ENCODE assay signal across 8 cellular contexts in the genomic region with DNA sequence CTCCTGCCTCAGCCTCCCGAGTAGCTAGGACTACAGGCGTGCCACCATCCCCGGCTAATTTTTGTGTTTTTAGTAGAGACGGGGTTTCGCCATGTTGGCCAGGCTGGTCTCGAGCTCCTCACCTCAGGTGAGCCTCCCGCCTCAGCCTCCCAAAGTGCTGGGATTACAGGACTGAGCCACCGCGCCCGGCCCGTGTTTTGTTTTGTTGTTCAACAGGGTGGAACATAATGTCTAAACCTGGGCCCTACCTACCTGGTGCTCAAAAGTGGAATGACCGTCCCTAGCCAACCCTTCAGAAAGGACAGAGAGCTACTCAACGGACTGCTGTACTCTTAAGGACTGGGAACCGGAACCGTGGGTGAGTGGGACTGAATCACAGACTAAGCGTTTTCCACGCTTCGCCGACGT. TPM values are rescaled to one million over a fixed set of nuclear protein-coding genes. Genes with fewer than 3 reads are reported as not detected.
DNase-seq lines count a peak whose midpoint lies in the region; ATAC-seq, FAIRE-seq and TF ChIP-seq lines count a peak whose summit lies in the region.

No MANE protein-coding gene starts in this region.

- TF ChIP-seq CTCF in keratinocyte (optimal IDR thresholded peaks at IDR 0.05 in 1 of 3, IDR thresholded peaks at IDR 0.05 in 1 of 3, conservative IDR thresholded peaks at IDR 0.05 in 1 of 3; ENCODE audit: extremely low read depth in 1 of 3, insufficient read depth in 2 of 3, low read length in 3 of 3), result no peak

- no peaks in the 10 kb centered on the region for H3K9me3 Mint-ChIP-seq in activated CD4-positive, alpha-beta T cell treated with anti-CD3 and anti-CD28 coated beads, Interleukin-2, amount 10 ng/mL, durations not matched to agents 24 days and 14 days
- H3K9me3 Mint-ChIP-seq in activated T-helper 2 cell treated with anti-CD3 and anti-CD28 coated beads, Interferon-gamma antibody, Interleukin-2, Interleukin-4, amounts not matched to agents 10 μg/mL and 5 μg/mL and 100 μg/mL, durations not matched to agents 14 hours and 24 hours and 36 hours, result no peaks in the 10 kb centered on the region

- H3K36me3 ChIP-seq in keratinocyte (ENCODE audit: control insufficient read depth in 2 of 2, extremely low read depth in 1 of 2, insufficient read depth in 2 of 2, low read length in 2 of 2), result no peaks in the 10 kb centered on the region

- H3K27me3 Mint-ChIP-seq in activated CD4-positive, alpha-beta T cell treated with anti-CD3 and anti-CD28 coated beads, Interleukin-2, amount 10 ng/mL, durations not matched to agents 24 days and 14 days, result no peaks in the 10 kb centered on the region
- no peaks in the 10 kb centered on the region for H3K27me3 Mint-ChIP-seq in activated T-helper 2 cell treated with anti-CD3 and anti-CD28 coated beads, Interferon-gamma antibody, Interleukin-2, Interleukin-4, amounts not matched to agents 10 μg/mL and 5 μg/mL and 100 μg/mL, durations not matched to agents 14 hours and 24 hours and 36 hours (ENCODE audit: low read depth)

- H3K4me3 ChIP-seq in keratinocyte (ENCODE audit: control insufficient read depth in 2 of 3, extremely low read depth in 1 of 3, insufficient read depth in 2 of 3, low read depth in 1 of 3, low read length in 3 of 3), result peak overlapping the region; percentile 78 to 89 (median 88)

- no peak for FAIRE-seq in keratinocyte (lab: Jason Lieb, UNC)

- peaks cover 41% of the 10 kb centered on the region for H3K79me2 ChIP-seq in keratinocyte (ENCODE audit: control insufficient read depth, insufficient read depth, low read length)

- peaks cover 40% of the 10 kb centered on the region for H3K4me1 Mint-ChIP-seq in activated CD4-positive, alpha-beta T cell treated with anti-CD3 and anti-CD28 coated beads, Interleukin-2, amount 10 ng/mL, durations not matched to agents 24 days and 14 days
- peaks cover 48% of the 10 kb centered on the region for H3K4me1 Mint-ChIP-seq in activated T-helper 2 cell treated with anti-CD3 and anti-CD28 coated beads, Interferon-gamma antibody, Interleukin-2, Interleukin-4, amounts not matched to agents 10 μg/mL and 5 μg/mL and 100 μg/mL, durations not matched to agents 14 hours and 24 hours and 36 hours (ENCODE audit: low read depth)

- H3K9me1 ChIP-seq in keratinocyte (ENCODE audit: control insufficient read depth, extremely low read depth, insufficient read depth, low read length), result no peaks in the 10 kb centered on the region

- no peaks in the 10 kb centered on the region for H3K27me3 ChIP-seq in keratinocyte (ENCODE audit: control insufficient read depth, extremely low read depth, insufficient read depth, low read length)

- H3K4me1 ChIP-seq in keratinocyte (ENCODE audit: control insufficient read depth, extremely low read depth, insufficient read depth, low read length), result peaks cover 21% of the 10 kb centered on the region

- H3K4me3 Mint-ChIP-seq in activated CD4-positive, alpha-beta T cell treated with anti-CD3 and anti-CD28 coated beads, Interleukin-2, amount 10 ng/mL, durations not matched to agents 24 days and 14 days, result peak overlapping the region; percentile 99
- H3K4me3 Mint-ChIP-seq in activated T-helper 2 cell treated with anti-CD3 and anti-CD28 coated beads, Interferon-gamma antibody, Interleukin-2, Interleukin-4, amounts not matched to agents 10 μg/mL and 5 μg/mL and 100 μg/mL, durations not matched to agents 14 hours and 24 hours and 36 hours (ENCODE audit: low read depth), result peak overlapping the region; percentile 98

- DNase-seq in activated CD4-positive, alpha-beta T cell treated with anti-CD3 and anti-CD28 coated beads, Interleukin-2, amount 10 ng/mL, durations not matched to agents 24 days and 14 days, result no peak
- DNase-seq in activated CD4-positive, alpha-beta T cell treated with anti-CD3 and anti-CD28 coated beads for 48 hours, result no peak
- no peak for DNase-seq in activated T-helper 2 cell treated with anti-CD3 and anti-CD28 coated beads, Interferon-gamma antibody, Interleukin-2, Interleukin-4, amounts not matched to agents 10 μg/mL and 5 μg/mL and 100 μg/mL, durations not matched to agents 14 hours and 24 hours and 36 hours (ENCODE audit: low spot score)
- DNase-seq in keratinocyte (ENCODE audit: low read depth, low spot score) (no peak), NCI-H2171 (lab: John Stamatoyannopoulos, UW) (no peak), retina (no peak)

- no peaks in the 10 kb centered on the region for H3K9me3 ChIP-seq in keratinocyte (ENCODE audit: control insufficient read depth, low read depth, low read length)

- H3K27ac ChIP-seq in keratinocyte (ENCODE audit: control insufficient read depth, insufficient read depth, low read length) (peak overlapping the region; percentile 77), temporal lobe (ENCODE audit: low read depth, low read length) (peak overlapping the region; percentile 93)

- no peaks in the 10 kb centered on the region for H4K20me1 ChIP-seq in keratinocyte (ENCODE audit: control insufficient read depth, extremely low read depth, insufficient read depth, low read length)

- dilution Hi-C loops in keratinocyte (cut with MboI; ENCODE audit: extremely low pct_ligation_motif_present, low sequenced_read_pairs), result no loop called here

- H3K9ac ChIP-seq in keratinocyte (ENCODE audit: control insufficient read depth, extremely low read depth, insufficient read depth, low read length), result peak overlapping the region; percentile 91

- H3K36me3 Mint-ChIP-seq in activated CD4-positive, alpha-beta T cell treated with anti-CD3 and anti-CD28 coated beads, Interleukin-2, amount 10 ng/mL, durations not matched to agents 24 days and 14 days (ENCODE audit: low read depth), result peaks cover 25% of the 10 kb centered on the region
- H3K36me3 Mint-ChIP-seq in activated T-helper 2 cell treated with anti-CD3 and anti-CD28 coated beads, Interferon-gamma antibody, Interleukin-2, Interleukin-4, amounts not matched to agents 10 μg/mL and 5 μg/mL and 100 μg/mL, durations not matched to agents 14 hours and 24 hours and 36 hours (ENCODE audit: low read depth), result peaks cover 37% of the 10 kb centered on the region

- H3K27ac Mint-ChIP-seq in activated CD4-positive, alpha-beta T cell treated with anti-CD3 and anti-CD28 coated beads, Interleukin-2, amount 10 ng/mL, durations not matched to agents 24 days and 14 days, result peak overlapping the region; percentile 95
- peak overlapping the region; percentile 93 for H3K27ac Mint-ChIP-seq in activated T-helper 2 cell treated with anti-CD3 and anti-CD28 coated beads, Interferon-gamma antibody, Interleukin-2, Interleukin-4, amounts not matched to agents 10 μg/mL and 5 μg/mL and 100 μg/mL, durations not matched to agents 14 hours and 24 hours and 36 hours

- intact Hi-C loops in activated CD4-positive, alpha-beta T cell treated with anti-CD3 and anti-CD28 coated beads, Interleukin-2, amount 10 ng/mL, durations not matched to agents 24 days and 14 days (cut with micrococcal nuclease), result loop anchor here (1.0 to 2.0 kb wide), 5 partner anchors 16 to 89 kb away; a partner anchor contains a TSS
- intact Hi-C loops in activated T-helper 2 cell treated with anti-CD3 and anti-CD28 coated beads, Interferon-gamma antibody, Interleukin-2, Interleukin-4, amounts not matched to agents 10 μg/mL and 5 μg/mL and 100 μg/mL, durations not matched to agents 14 hours and 24 hours and 36 hours (cut with micrococcal nuclease), result loop anchor here (1.0 to 2.0 kb wide), 5 partner anchors 16 to 89 kb away; a partner anchor contains a TSS

- no peak for ATAC-seq in HG02884 (IDR thresholded peaks at IDR 0.05; ENCODE audit: unreplicated experiment)

- H3K4me2 ChIP-seq in keratinocyte (ENCODE audit: control insufficient read depth, extremely low read depth, insufficient read depth, low read depth, low read length), result peak overlapping the region; percentile 89

- H2AFZ ChIP-seq in keratinocyte (ENCODE audit: control insufficient read depth, low read length), result peak overlapping the region; percentile 98

RNA-seq across cellular contexts. Expression of a gene that starts 0.8 kb away (rescaled TPM):
- total RNA-seq in activated CD4-positive, alpha-beta T cell treated with anti-CD3 and anti-CD28 coated beads, Interleukin-2, amount 10 ng/mL, durations not matched to agents 24 days and 14 days, result 132 TPM in 2 replicates
- total RNA-seq in activated T-helper 2 cell treated with anti-CD3 and anti-CD28 coated beads, Interferon-gamma antibody, Interleukin-2, Interleukin-4, amounts not matched to agents 10 μg/mL and 5 μg/mL and 100 μg/mL, durations not matched to agents 14 hours and 24 hours and 36 hours, result 132 and 136 TPM in 2 replicates
- polyA plus RNA-seq in keratinocyte, result 36.3 to 48.3 TPM (median 43.7 TPM) in 3 replicates
- 14.3 TPM for polyA plus RNA-seq in keratinocyte (2011; ENCODE audit: low read depth)
- 17.2 and 23.7 TPM in 2 replicates for polyA plus RNA-seq in keratinocyte (2011; cell fraction: cytosol; rRNA removed)
- polyA plus RNA-seq in keratinocyte (2011; cell fraction: nucleus; rRNA removed), result 72.3 and 83.5 TPM in 2 replicates
- polyA plus RNA-seq in keratinocyte (2012; ENCODE audit: low replicate concordance), result 15.4 and 26.9 TPM in 2 replicates
- 46.4 to 57.5 TPM (median 48.8 TPM) in 3 replicates for polyA minus RNA-seq in keratinocyte
- 41.4 TPM for polyA minus RNA-seq in keratinocyte (2011; cell fraction: cytosol; rRNA and poly(A)+ RNA removed)
- polyA minus RNA-seq in keratinocyte (2011; cell fraction: nucleus; rRNA and poly(A)+ RNA removed), result 39.9 and 56.2 TPM in 2 replicates
- total RNA-seq in temporal lobe, result 24.3 TPM

RNA-seq across cellular contexts. Expression of a gene that starts 11.7 kb away (rescaled TPM):
- not detected in 2 replicates for total RNA-seq in activated CD4-positive, alpha-beta T cell treated with anti-CD3 and anti-CD28 coated beads, Interleukin-2, amount 10 ng/mL, durations not matched to agents 24 days and 14 days
- total RNA-seq in activated T-helper 2 cell treated with anti-CD3 and anti-CD28 coated beads, Interferon-gamma antibody, Interleukin-2, Interleukin-4, amounts not matched to agents 10 μg/mL and 5 μg/mL and 100 μg/mL, durations not matched to agents 14 hours and 24 hours and 36 hours, result not detected in 2 replicates
- polyA plus RNA-seq in keratinocyte, result 0.01 TPM in 1 of 3 replicates, not detected in the others
- not detected for polyA plus RNA-seq in keratinocyte (2011; ENCODE audit: low read depth)
- polyA plus RNA-seq in keratinocyte (2011; cell fraction: cytosol; rRNA removed), result not detected in 2 replicates
- not detected in 2 replicates for polyA plus RNA-seq in keratinocyte (2011; cell fraction: nucleus; rRNA removed)
- not detected in 2 replicates for polyA plus RNA-seq in keratinocyte (2012; ENCODE audit: low replicate concordance)
- not detected in 3 replicates for polyA minus RNA-seq in keratinocyte
- polyA minus RNA-seq in keratinocyte (2011; cell fraction: cytosol; rRNA and poly(A)+ RNA removed), result not detected
- polyA minus RNA-seq in keratinocyte (2011; cell fraction: nucleus; rRNA and poly(A)+ RNA removed), result not detected in 2 replicates
- not detected for total RNA-seq in temporal lobe

RNA-seq across cellular contexts. Expression of a gene that starts 16.6 kb away (rescaled TPM):
- 378 and 380 TPM in 2 replicates for total RNA-seq in activated CD4-positive, alpha-beta T cell treated with anti-CD3 and anti-CD28 coated beads, Interleukin-2, amount 10 ng/mL, durations not matched to agents 24 days and 14 days
- 387 and 388 TPM in 2 replicates for total RNA-seq in activated T-helper 2 cell treated with anti-CD3 and anti-CD28 coated beads, Interferon-gamma antibody, Interleukin-2, Interleukin-4, amounts not matched to agents 10 μg/mL and 5 μg/mL and 100 μg/mL, durations not matched to agents 14 hours and 24 hours and 36 hours
- polyA plus RNA-seq in keratinocyte, result 48.5 to 82.3 TPM (median 59.0 TPM) in 3 replicates
- 43.0 TPM for polyA plus RNA-seq in keratinocyte (2011; ENCODE audit: low read depth)
- 56.3 and 78.7 TPM in 2 replicates for polyA plus RNA-seq in keratinocyte (2011; cell fraction: cytosol; rRNA removed)
- 42.7 and 43.6 TPM in 2 replicates for polyA plus RNA-seq in keratinocyte (2011; cell fraction: nucleus; rRNA removed)
- polyA plus RNA-seq in keratinocyte (2012; ENCODE audit: low replicate concordance), result 63.9 and 156 TPM in 2 replicates
- polyA minus RNA-seq in keratinocyte, result 139 to 296 TPM (median 165 TPM) in 3 replicates
- polyA minus RNA-seq in keratinocyte (2011; cell fraction: cytosol; rRNA and poly(A)+ RNA removed), result 198 TPM
- polyA minus RNA-seq in keratinocyte (2011; cell fraction: nucleus; rRNA and poly(A)+ RNA removed), result 32.3 and 42.1 TPM in 2 replicates
- total RNA-seq in temporal lobe, result 246 TPM

RNA-seq across cellular contexts. Expression of a gene that starts 22.2 kb away (rescaled TPM):
- total RNA-seq in activated CD4-positive, alpha-beta T cell treated with anti-CD3 and anti-CD28 coated beads, Interleukin-2, amount 10 ng/mL, durations not matched to agents 24 days and 14 days, result 1.6 and 1.7 TPM in 2 replicates
- 1.8 and 2.0 TPM in 2 replicates for total RNA-seq in activated T-helper 2 cell treated with anti-CD3 and anti-CD28 coated beads, Interferon-gamma antibody, Interleukin-2, Interleukin-4, amounts not matched to agents 10 μg/mL and 5 μg/mL and 100 μg/mL, durations not matched to agents 14 hours and 24 hours and 36 hours
- not detected in 3 replicates for polyA plus RNA-seq in keratinocyte
- polyA plus RNA-seq in keratinocyte (2011; ENCODE audit: low read depth), result not detected
- not detected in 2 replicates for polyA plus RNA-seq in keratinocyte (2011; cell fraction: cytosol; rRNA removed)
- polyA plus RNA-seq in keratinocyte (2011; cell fraction: nucleus; rRNA removed), result 0.04 and 0.14 TPM in 2 replicates
- polyA plus RNA-seq in keratinocyte (2012; ENCODE audit: low replicate concordance), result 0.10 and 0.38 TPM in 2 replicates
- not detected in 3 replicates for polyA minus RNA-seq in keratinocyte
- polyA minus RNA-seq in keratinocyte (2011; cell fraction: cytosol; rRNA and poly(A)+ RNA removed), result not detected
- not detected in 2 replicates for polyA minus RNA-seq in keratinocyte (2011; cell fraction: nucleus; rRNA and poly(A)+ RNA removed)
- total RNA-seq in temporal lobe, result 21.9 TPM

RNA-seq across cellular contexts. Expression of a gene that starts 26.2 kb away (rescaled TPM):
- 25.8 and 27.0 TPM in 2 replicates for total RNA-seq in activated CD4-positive, alpha-beta T cell treated with anti-CD3 and anti-CD28 coated beads, Interleukin-2, amount 10 ng/mL, durations not matched to agents 24 days and 14 days
- total RNA-seq in activated T-helper 2 cell treated with anti-CD3 and anti-CD28 coated beads, Interferon-gamma antibody, Interleukin-2, Interleukin-4, amounts not matched to agents 10 μg/mL and 5 μg/mL and 100 μg/mL, durations not matched to agents 14 hours and 24 hours and 36 hours, result 27.6 and 29.5 TPM in 2 replicates
- polyA plus RNA-seq in keratinocyte, result 6.4 to 17.1 TPM (median 13.6 TPM) in 3 replicates
- polyA plus RNA-seq in keratinocyte (2011; ENCODE audit: low read depth), result 2.7 TPM
- polyA plus RNA-seq in keratinocyte (2011; cell fraction: cytosol; rRNA removed), result 5.9 and 12.0 TPM in 2 replicates
- polyA plus RNA-seq in keratinocyte (2011; cell fraction: nucleus; rRNA removed), result 5.1 and 5.3 TPM in 2 replicates
- 4.7 and 19.3 TPM in 2 replicates for polyA plus RNA-seq in keratinocyte (2012; ENCODE audit: low replicate concordance)
- 1.5 to 2.7 TPM (median 2.0 TPM) in 3 replicates for polyA minus RNA-seq in keratinocyte
- polyA minus RNA-seq in keratinocyte (2011; cell fraction: cytosol; rRNA and poly(A)+ RNA removed), result 4.2 TPM
- 2.3 and 2.9 TPM in 2 replicates for polyA minus RNA-seq in keratinocyte (2011; cell fraction: nucleus; rRNA and poly(A)+ RNA removed)
- 9.8 TPM for total RNA-seq in temporal lobe
